23 cellular contexts compared by ENCODE assay signal in genomic region chr10:64036996-64037666, GRCh38.
DNase-seq lines count a peak whose midpoint lies in the region; ATAC-seq and TF ChIP-seq lines count a peak whose summit lies in the region.
"Had no signal": no experiment of that assay in that cellular context is flagged by ENCODE, and none has a peak within 500 bp of the region (broad histone marks: within the 10 kb centered on the region; RNA-seq: fewer than 3 reads in every experiment).

No MANE protein-coding gene starts in this region.

- H3K9me3 ChIP-seq in heart left ventricle (no peaks in the 10 kb centered on the region), suprapubic skin (no peaks in the 10 kb centered on the region), thyroid gland (no peaks in the 10 kb centered on the region)
- H3K9me3 ChIP-seq: ascending aorta, gastroesophageal sphincter, HAP-1, left lung, SJSA1 had no signal

- H3K4me3 Mint-ChIP-seq in nephron, result peak overlapping the region in 2 of 3 experiments; percentile 16 to 47
- H3K4me3 Mint-ChIP-seq: activated B cell treated with CpG ODN at 0.5 μM for 24 hours; activated CD4-positive, alpha-beta memory T cell treated with anti-CD3 and anti-CD28 coated beads, Interleukin-2, amount 10 ng/mL, durations not matched to agents 7 days and 5 days; naive thymus-derived CD4-positive, alpha-beta T cell had no signal

- peak overlapping the region; percentile 7 to 51 (median 9) for H3K27ac Mint-ChIP-seq in nephron
- H3K27ac Mint-ChIP-seq: activated B cell treated with CpG ODN at 0.5 μM for 24 hours; activated CD4-positive, alpha-beta memory T cell treated with anti-CD3 and anti-CD28 coated beads, Interleukin-2, amount 10 ng/mL, durations not matched to agents 7 days and 5 days had no signal

- H3K4me1 ChIP-seq in heart left ventricle (peaks cover 0 to 26% (median 5%) of the 10 kb centered on the region in 12 donors), suprapubic skin (peaks cover 10% of the 10 kb centered on the region), thyroid gland (peaks cover 21 to 41% of the 10 kb centered on the region in 2 donors)
- H3K4me1 ChIP-seq: HAP-1, SJSA1 had no signal

- H3K4me1 Mint-ChIP-seq in nephron, result peaks cover 42% of the 10 kb centered on the region

- peak overlapping the region in 7 of 12 donors; percentile 19 to 32 (median 27) for H3K4me3 ChIP-seq in heart left ventricle
- peak overlapping the region; percentile 3 for H3K4me3 ChIP-seq in suprapubic skin
- no peak overlapping the region for H3K4me3 ChIP-seq in thyroid gland (replicated peaks in 1 of 3)
- H3K4me3 ChIP-seq: ascending aorta, coronary artery, HAP-1, left lung, SJSA1 had no signal

- H3K36me3 Mint-ChIP-seq in nephron (ENCODE audit: low read depth), result no peaks in the 10 kb centered on the region
- H3K36me3 Mint-ChIP-seq: naive thymus-derived CD4-positive, alpha-beta T cell had no signal

- DNase-seq in heart left ventricle (peak in 1 of 5 donors; percentile 23), Right ventricle myocardium inferior (ENCODE audit: missing footprints) (no peak), epidermal melanocyte (ENCODE audit: insufficient read length, low spot score) (peak; percentile 70), suprapubic skin (ENCODE audit: low spot score in 2 of 2) (no peak), HK-2 (ENCODE audit: unreplicated experiment) (no peak), thyroid gland (no peak)
- DNase-seq: activated B cell treated with CpG ODN at 0.5 μM for 24 hours; activated CD4-positive, alpha-beta memory T cell treated with anti-CD3 and anti-CD28 coated beads, Interleukin-2, amount 10 ng/mL, durations not matched to agents 7 days and 5 days; activated naive CD4-positive, alpha-beta T cell treated with anti-CD3 and anti-CD28 coated beads, Interleukin-2, amount 50 U/mL, for 16 hours; activated T-cell treated with anti-CD3 and anti-CD28 coated beads, Interleukin-2, amount 50 U/mL, for 1 hour; left lung; naive thymus-derived CD4-positive, alpha-beta T cell; NCI-H1436; PC-3; stimulated activated CD4-positive, alpha-beta T cell treated with anti-CD3 and anti-CD28 coated beads, Interleukin-4, amount 100 ng/mL, for 24 hours; T-helper 2 cell had no signal

- no peak for TF ChIP-seq CTCF in heart left ventricle (IDR thresholded peaks at IDR 0.05)
- TF ChIP-seq CTCF in nephron (IDR thresholded peaks at IDR 0.05; ENCODE audit: unreplicated experiment in 3 of 3), result no peak
- TF ChIP-seq CTCF in suprapubic skin (IDR thresholded peaks at IDR 0.05), result no peak
- TF ChIP-seq CTCF in thyroid gland (IDR thresholded peaks at IDR 0.05), result no peak

- peaks cover 8% of the 10 kb centered on the region for H3K27me3 Mint-ChIP-seq in nephron (ENCODE audit: low read depth)

- ATAC-seq in heart left ventricle (peak in 1 of 4 donors; percentile 20), Right ventricle myocardium inferior (no peak), HG03460 (IDR thresholded peaks at IDR 0.05; ENCODE audit: unreplicated experiment) (no peak)
- ATAC-seq: gastroesophageal sphincter; left lung; naive thymus-derived CD4-positive, alpha-beta T cell; PC-3 had no signal

- TF ChIP-seq POLR2A in heart left ventricle (IDR thresholded peaks at IDR 0.05) (no peak), suprapubic skin (IDR thresholded peaks at IDR 0.05) (no peak), thyroid gland (IDR thresholded peaks at IDR 0.05) (no peak)

- H3K27ac ChIP-seq in heart left ventricle (peak overlapping the region in 6 of 12 donors; percentile 6 to 50 (median 28)), suprapubic skin (no peak overlapping the region), thyroid gland (peak overlapping the region in 1 of 3 donors; percentile 21)
- H3K27ac ChIP-seq: ascending aorta, coronary artery, left lung, SJSA1 had no signal

- H3K36me3 ChIP-seq in heart left ventricle (no peaks in the 10 kb centered on the region), suprapubic skin (no peaks in the 10 kb centered on the region), thyroid gland (no peaks in the 10 kb centered on the region)
- H3K36me3 ChIP-seq: ascending aorta, gastroesophageal sphincter, HAP-1, left lung, SJSA1 had no signal

- 43 to 54% (median 51%) methylated on average over 9 of the region's 9 CpGs for WGBS in heart left ventricle, 4 donors
- WGBS in suprapubic skin, result 35% methylated on average over 9 of the region's 9 CpGs
- WGBS in thyroid gland, 2 donors, result 76 to 86% methylated on average over 9 of the region's 9 CpGs

- no peaks in the 10 kb centered on the region for H3K9me3 Mint-ChIP-seq in nephron
- H3K9me3 Mint-ChIP-seq: activated B cell treated with CpG ODN at 0.5 μM for 24 hours; activated CD4-positive, alpha-beta memory T cell treated with anti-CD3 and anti-CD28 coated beads, Interleukin-2, amount 10 ng/mL, durations not matched to agents 7 days and 5 days; naive thymus-derived CD4-positive, alpha-beta T cell had no signal

- no peak for TF ChIP-seq EP300 in suprapubic skin (IDR thresholded peaks at IDR 0.05)

- H3K27me3 ChIP-seq in heart left ventricle (peaks cover 0 to 8% (median 0%) of the 10 kb centered on the region in 9 donors), suprapubic skin (no peaks in the 10 kb centered on the region), thyroid gland (no peaks in the 10 kb centered on the region)
- H3K27me3 ChIP-seq: ascending aorta, gastroesophageal sphincter had no signal

- intact Hi-C loops in heart left ventricle (cut with DNase I) (loop anchor here in 1 of 10 donors (5.0 kb wide), 1 partner anchor 165 kb away; no protein-coding TSS in a partner anchor), Right ventricle myocardium inferior (cut with DNase I) (no loop called here), thyroid gland (cut with DNase I) (no loop called here)

Comparison
In these comparisons a context has a peak if more than half of its experiments do, and no peak if none do; other contexts are left out.
1. H3K4me3 ChIP-seq: peak in heart left ventricle (7 of 12) and suprapubic skin (single experiment); none in thyroid gland (0 of 3).